In genomic region chr1:40808909-40809308, GRCh38 we compare ENCODE assay signal across 1 cellular context.
A peak's percentile ranks its signal among the peaks of the same experiment; 100 is the strongest.
TF ChIP-seq lines count a peak whose summit lies in the region.

No MANE protein-coding gene starts in this region.

TF ChIP-seq in GM12878, 131 proteins besides CTCF, POLR2A, EP300 and RAD21:
- TF ChIP-seq BHLHE40 (IDR thresholded peaks at IDR 0.05; ENCODE audit: borderline replicate concordance in 1 of 2, low read depth in 2 of 2, low read length in 1 of 2): peak in 1 of 2 experiments; percentile 21; a peak in 1 of 4 replicates
- TF ChIP-seq SKIL (IDR thresholded peaks at IDR 0.05; ENCODE audit: low read depth, poor library complexity, severe bottlenecking): no peak
- peak; percentile 91 for TF ChIP-seq ZNF687 (IDR thresholded peaks at IDR 0.05)
